In the genomic region with DNA sequence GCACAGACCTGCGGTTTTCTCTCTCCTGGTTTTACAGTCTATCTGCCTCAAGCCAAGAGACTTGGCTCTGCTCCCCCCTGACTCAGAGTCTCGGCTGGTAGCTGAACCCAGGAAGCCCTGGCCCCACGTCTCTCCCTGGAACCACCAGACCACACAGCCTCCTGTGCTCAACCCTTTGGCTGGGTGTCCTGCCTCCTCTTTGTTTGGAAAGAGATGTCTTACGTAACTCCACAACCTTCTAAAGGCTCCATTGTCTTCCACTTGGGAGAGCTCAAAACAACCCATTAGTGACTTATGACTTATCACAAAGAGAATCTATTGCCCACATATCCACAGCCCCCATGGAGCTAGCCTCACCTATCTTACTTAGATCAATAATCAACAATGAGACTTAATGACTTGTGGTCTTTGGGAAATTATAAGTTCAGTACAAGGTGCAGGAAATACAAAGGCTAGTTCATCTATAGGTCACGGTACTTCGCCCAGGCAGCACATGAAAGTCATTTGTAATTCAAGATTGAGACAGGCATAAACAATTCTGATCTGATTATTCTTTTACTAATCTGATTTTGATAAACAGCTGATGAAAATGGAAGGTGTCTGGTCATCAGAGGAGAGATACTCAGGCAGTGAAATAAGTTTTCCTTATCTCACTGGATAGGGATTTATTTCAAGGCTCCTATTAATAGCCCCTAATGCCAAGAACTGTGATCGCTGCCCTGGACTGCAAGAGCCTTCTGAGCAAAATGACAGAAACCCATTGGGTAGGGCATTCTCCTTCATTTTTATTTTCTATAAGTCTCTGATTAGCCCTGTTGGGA, we compare ENCODE assay signal across 9 cellular contexts. TPM values are rescaled to one million over a fixed set of nuclear protein-coding genes. Genes with fewer than 3 reads are reported as not detected.
DNase-seq lines count a peak whose midpoint lies in the region; ATAC-seq and TF ChIP-seq lines count a peak whose summit lies in the region.
"Had no signal": no experiment of that assay in that cellular context is flagged by ENCODE, and none has a peak within 500 bp of the region (broad histone marks: within the 10 kb centered on the region; RNA-seq: fewer than 3 reads in every experiment).

No MANE protein-coding gene starts in this region.

- peak overlapping the region; percentile 83 to 90 for H3K27ac ChIP-seq in breast epithelium

- 45 to 47% methylated on average over 7 of the region's 7 CpGs for WGBS in lower leg skin, 2 donors

- peak overlapping the region in 1 of 3 donors; percentile 6 for H3K4me3 ChIP-seq in breast epithelium
- H3K4me3 ChIP-seq in lower leg skin (ENCODE audit: low read depth, poor library complexity, severe bottlenecking) = no peak overlapping the region

- no peaks in the 10 kb centered on the region for H3K9me3 ChIP-seq in breast epithelium

- TF ChIP-seq POLR2A in breast epithelium (IDR thresholded peaks at IDR 0.05) (no peak), lower leg skin (IDR thresholded peaks at IDR 0.05) (no peak)

- H3K27me3 ChIP-seq in breast epithelium = no peaks in the 10 kb centered on the region

- H3K4me1 ChIP-seq in breast epithelium = peaks cover 0 to 9% of the 10 kb centered on the region in 2 donors

- no peaks in the 10 kb centered on the region for H3K36me3 ChIP-seq in breast epithelium

- peak; percentile 40 for DNase-seq in SIG-M5 treated with dmso at 0.1 percent for 504 hours (lab: John Stamatoyannopoulos, UW; ENCODE audit: unreplicated experiment)
- no peak for DNase-seq in SIG-M5 (lab: John Stamatoyannopoulos, UW)
- peak; percentile 64 to 95 for DNase-seq in breast epithelium (ENCODE audit: low spot score in 2 of 2)
- peak; percentile 75 to 94 for DNase-seq in lower leg skin (ENCODE audit: low spot score in 2 of 2)
- no peak for DNase-seq in NCI-H2171 (lab: John Stamatoyannopoulos, UW)
- DNase-seq in stimulated activated CD4-positive, alpha-beta T cell treated with anti-CD3 and anti-CD28 coated beads, Interleukin-12 subunit alpha, Interleukin-12 subunit beta, amount 100 ng/mL, for 4 hours = no peak
- no peak for DNase-seq in GM19240 (ENCODE audit: insufficient read length, low spot score)
- DNase-seq: AML-193 had no signal

- TF ChIP-seq CTCF in breast epithelium (IDR thresholded peaks at IDR 0.05) (no peak), lower leg skin (IDR thresholded peaks at IDR 0.05) (no peak)

- no peak for ATAC-seq in HG03045 (IDR thresholded peaks at IDR 0.05; ENCODE audit: unreplicated experiment)

- intact Hi-C loops in breast epithelium (cut with DNase I; ENCODE audit: low total_unique reads) = no loop called here
- intact Hi-C loops in lower leg skin (cut with DNase I; ENCODE audit: low total_unique reads) = no loop called here

RNA-seq across cellular contexts. Expression of a gene that starts 44.3 kb away (rescaled TPM):
- total RNA-seq in breast epithelium = 10 to 100 TPM; 17.7 to 22.1 (median 19.7) TPM
- 10 to 100 TPM in 1 of 4 donors, 1 to 10 TPM in 3; 4.5 to 14.1 (median 8.4) TPM for total RNA-seq in lower leg skin

Comparison
In these comparisons a context has a peak if more than half of its experiments do, and no peak if none do; other contexts are left out.
1. DNase-seq: peak in SIG-M5 treated with dmso at 0.1 percent for 504 hours (single experiment), breast epithelium (2 of 2) and lower leg skin (2 of 2); none in SIG-M5 (single experiment), NCI-H2171 (single experiment), stimulated activated CD4-positive, alpha-beta T cell treated with anti-CD3 and anti-CD28 coated beads, Interleukin-12 subunit alpha, Interleukin-12 subunit beta, amount 100 ng/mL, for 4 hours (single experiment) and GM19240 (single experiment).